In genomic region chrX:140110081-140110650, GRCh38 we compare ENCODE assay signal across 1 cellular context.
TF ChIP-seq lines count a peak whose summit lies in the region.

No MANE protein-coding gene starts in this region.

TF ChIP-seq in WTC11, 78 proteins besides CTCF, POLR2A, EP300 and RAD21 (continued from another document):
- TF ChIP-seq ETV6 (CRISPR knock-in tag; IDR thresholded peaks at IDR 0.05) = no peak
- TF ChIP-seq TEAD1 (CRISPR knock-in tag; IDR thresholded peaks at IDR 0.05) = no peak
- TF ChIP-seq ATF2 (CRISPR knock-in tag; IDR thresholded peaks at IDR 0.05; ENCODE audit: borderline replicate concordance, low read depth) = no peak
- no peak for TF ChIP-seq ZNF281 (CRISPR knock-in tag; IDR thresholded peaks at IDR 0.05)
- no peak for TF ChIP-seq SP1 (CRISPR knock-in tag; conservative IDR thresholded peaks at IDR 0.05)
- TF ChIP-seq ZMAT4 (CRISPR knock-in tag; IDR thresholded peaks at IDR 0.05) = no peak
- no peak for TF ChIP-seq SMAD3 (CRISPR knock-in tag; IDR thresholded peaks at IDR 0.05; ENCODE audit: borderline replicate concordance)
- no peak for TF ChIP-seq NR1H2 (CRISPR knock-in tag; IDR thresholded peaks at IDR 0.05)
- TF ChIP-seq ZBTB21 (CRISPR knock-in tag; IDR thresholded peaks at IDR 0.05; ENCODE audit: borderline replicate concordance) = no peak
